ENCODE assay signal across 16 cellular contexts in the genomic region with DNA sequence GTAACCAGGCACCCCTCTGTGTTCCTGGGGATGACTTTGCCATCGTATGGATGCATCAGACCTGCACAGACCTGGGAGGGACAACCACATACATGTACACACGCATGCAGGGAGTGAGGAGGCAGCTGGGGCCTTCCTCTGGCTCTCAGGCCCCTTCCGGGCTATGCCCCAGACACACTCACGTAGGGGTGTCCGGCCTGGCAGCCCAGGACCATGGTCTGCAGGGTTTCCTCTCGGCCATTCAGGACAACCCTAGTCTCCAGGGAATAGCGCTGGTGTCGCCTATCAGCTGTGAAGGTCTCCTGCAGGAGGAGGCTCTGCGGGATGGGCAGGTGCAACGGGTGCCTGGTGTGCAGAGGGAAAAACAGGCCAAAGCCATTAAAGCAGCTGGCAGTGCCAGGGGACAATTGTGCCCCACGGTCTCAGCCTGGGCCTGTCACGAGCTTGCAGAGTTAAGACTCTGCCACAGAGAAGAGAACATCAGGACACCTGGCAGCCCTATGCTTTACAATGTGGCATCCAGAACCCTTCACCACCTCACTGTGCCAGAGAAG.
"Had no signal": no experiment of that assay in that cellular context is flagged by ENCODE, and none has a peak within 500 bp of the region (broad histone marks: within the 10 kb centered on the region; RNA-seq: fewer than 3 reads in every experiment).

No MANE protein-coding gene starts in this region.

- H3K36me3 ChIP-seq: adrenal gland, breast epithelium, lower lobe of right lung, stomach, vagina, WERI-Rb-1 had no signal

- H3K4me3 ChIP-seq: adrenal gland, breast epithelium, coronary artery, lower lobe of right lung, smooth muscle cell, stomach, vagina had no signal

- H3K4me1 ChIP-seq: adrenal gland, breast epithelium, foreskin keratinocyte, lower lobe of right lung, stomach, vagina had no signal

- DNase-seq: activated CD4-positive, alpha-beta T cell treated with anti-CD3 and anti-CD28 coated beads for 1 hour; activated gamma-delta T cell treated with Interleukin-2 at 50 U/mL for 16 hours; adrenal gland; foreskin keratinocyte; glutamatergic neuron; hypothalamus; lower lobe of right lung; midbrain; nucleus accumbens; stimulated activated CD4-positive, alpha-beta T cell treated with anti-CD3 and anti-CD28 coated beads, Interleukin-4, amount 100 ng/mL, for 24 hours; stomach; WERI-Rb-1 had no signal

- H3K9me3 ChIP-seq: adrenal gland, breast epithelium, lower lobe of right lung, vagina had no signal

- H3K27ac ChIP-seq: adrenal gland, breast epithelium, coronary artery, foreskin keratinocyte, lower lobe of right lung, stomach, vagina, WERI-Rb-1 had no signal

- H3K4me2 ChIP-seq: smooth muscle cell had no signal

- H3K27me3 ChIP-seq: adrenal gland, breast epithelium, stomach, vagina had no signal
